19 cellular contexts compared by ENCODE assay signal in genomic region chr12:80794506-80794905, GRCh38.
"Had no signal": no experiment of that assay in that cellular context is flagged by ENCODE, and none has a peak within 500 bp of the region (broad histone marks: within the 10 kb centered on the region; RNA-seq: fewer than 3 reads in every experiment).

No MANE protein-coding gene starts in this region.

- H3K4me1 ChIP-seq: pancreas, upper lobe of left lung had no signal

- H3K27ac ChIP-seq: brain microvascular endothelial cell, pancreas, thoracic aorta, upper lobe of left lung had no signal

- H3K4me3 ChIP-seq: pancreas, smooth muscle cell, thoracic aorta, upper lobe of left lung had no signal

- DNase-seq: activated CD4-positive, alpha-beta memory T cell treated with anti-CD3 and anti-CD28 coated beads, Interleukin-2, amount 10 ng/mL, durations not matched to agents 7 days and 5 days; activated CD4-positive, alpha-beta T cell treated with anti-CD3 and anti-CD28 coated beads for 48 hours; activated CD4-positive, CD25-positive, alpha-beta regulatory T cell; activated CD8-positive, alpha-beta memory T cell treated with anti-CD3 and anti-CD28 coated beads, Interleukin-2, amount 10 ng/mL, durations not matched to agents 7 days and 5 days; activated naive CD4-positive, alpha-beta T cell; activated naive CD8-positive, alpha-beta T cell treated with anti-CD3 and anti-CD28 coated beads, Interleukin-2, amount 10 ng/mL, durations not matched to agents 7 days and 5 days; anterior cingulate cortex; brain microvascular endothelial cell; central memory CD4-positive, alpha-beta T cell; immature natural killer cell; left ventricle myocardium superior; naive B cell; pancreas; stimulated activated CD4-positive, alpha-beta T cell treated with anti-CD3 and anti-CD28 coated beads, Interleukin-4, amount 100 ng/mL, for 1 hour; T-cell; upper lobe of left lung had no signal

- H3K4me2 ChIP-seq: smooth muscle cell had no signal

- H3K9me3 ChIP-seq: pancreas, thoracic aorta, upper lobe of left lung had no signal

- H3K36me3 ChIP-seq: brain microvascular endothelial cell, pancreas, thoracic aorta, upper lobe of left lung had no signal

- FAIRE-seq: colon, pancreas had no signal

- H3K27me3 ChIP-seq: brain microvascular endothelial cell, pancreas, upper lobe of left lung had no signal
